1 cellular context compared by ENCODE assay signal in the genomic region with DNA sequence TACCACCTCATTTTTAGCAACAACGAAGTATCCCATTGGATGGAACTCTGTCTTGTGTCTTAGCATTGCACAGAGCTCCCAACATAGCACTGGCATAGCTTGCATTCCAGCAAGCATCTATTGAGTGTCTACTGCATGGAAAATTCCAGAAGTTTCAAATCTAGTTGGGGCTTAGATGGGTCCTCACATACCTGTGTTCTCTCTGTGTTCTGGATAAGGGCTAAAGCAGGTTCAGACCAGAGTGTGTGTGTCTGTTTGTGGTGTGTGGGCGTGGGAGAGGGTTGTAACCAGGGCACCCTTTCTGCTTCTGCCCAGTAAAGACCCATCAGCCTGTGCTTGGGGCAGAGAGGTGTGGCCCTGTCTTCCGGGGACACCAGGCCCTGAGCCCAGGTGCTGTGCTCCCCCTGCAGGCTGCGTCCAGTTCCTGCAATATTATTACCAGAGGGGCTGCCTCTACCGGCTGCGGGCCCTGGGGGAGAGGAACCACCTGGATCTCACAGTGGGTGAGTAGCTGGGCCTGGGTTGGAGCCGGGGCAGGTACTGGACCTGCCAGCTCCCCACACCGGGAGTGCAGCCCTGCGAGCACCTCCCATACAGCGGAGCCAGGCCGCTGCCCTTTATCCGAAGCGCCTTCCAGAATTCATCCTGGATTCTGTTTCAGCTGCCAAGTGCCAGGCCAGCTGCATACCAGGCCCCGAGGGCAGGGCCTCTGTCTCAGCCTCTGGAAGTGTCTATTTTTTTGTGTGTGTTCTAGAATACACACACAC.
TF ChIP-seq lines count a peak whose summit lies in the region.

No MANE protein-coding gene starts in this region.

TF ChIP-seq in K562, 482 proteins besides CTCF, POLR2A, EP300 and RAD21 (continued from another document and continues in another):
- no peak for TF ChIP-seq RERE (CRISPR knock-in tag; IDR thresholded peaks at IDR 0.05; ENCODE audit: borderline replicate concordance)
- no peak for TF ChIP-seq SIN3A (IDR thresholded peaks at IDR 0.05; ENCODE audit: borderline replicate concordance in 2 of 2, control insufficient read depth in 1 of 2, low read depth in 2 of 2, low read length in 2 of 2)
- TF ChIP-seq HCFC1 (IDR thresholded peaks at IDR 0.05; ENCODE audit: low read depth, low read length), result 0 out of 2 replicates have a peak, but pooled peaks have one; percentile 18
- TF ChIP-seq CHCHD3 (CRISPR knock-in tag; IDR thresholded peaks at IDR 0.05), result no peak
- TF ChIP-seq YY1 (IDR thresholded peaks at IDR 0.05; ENCODE audit: borderline replicate concordance in 1 of 3, control insufficient read depth in 1 of 3, extremely low read depth in 1 of 3, insufficient read depth in 3 of 3, insufficient read length in 1 of 3, insufficient replicate concordance in 2 of 3, low read depth in 1 of 3, low read length in 2 of 3), result peak in 1 of 3 experiments; percentile 31
- TF ChIP-seq PPARD (CRISPR knock-in tag; IDR thresholded peaks at IDR 0.05), result no peak
- no peak for TF ChIP-seq FOXJ2 (tag; IDR thresholded peaks at IDR 0.05)
- no peak for TF ChIP-seq XRCC4 (IDR thresholded peaks at IDR 0.05; ENCODE audit: extremely low read depth, insufficient read depth, insufficient read length)
- TF ChIP-seq HNRNPUL1 (IDR thresholded peaks at IDR 0.05; ENCODE audit: low read length), result no peak
- 0 out of 2 replicates have a peak, but pooled peaks have one; percentile 19 for TF ChIP-seq SOX6 (IDR thresholded peaks at IDR 0.05)
- TF ChIP-seq POLR2G (IDR thresholded peaks at IDR 0.05; ENCODE audit: low read depth, low read length), result 0 out of 2 replicates have a peak, but pooled peaks have one; percentile 37
- TF ChIP-seq ZNF23 (CRISPR knock-in tag; IDR thresholded peaks at IDR 0.05), result no peak
- no peak for TF ChIP-seq ZSCAN29 (IDR thresholded peaks at IDR 0.05)
- TF ChIP-seq ETS2 (tag; IDR thresholded peaks at IDR 0.05; ENCODE audit: borderline replicate concordance, poor library complexity, severe bottlenecking), result no peak
- 0 out of 4 replicates have a peak, but pooled peaks of 1 of the 2 experiments have one; percentile 42 for TF ChIP-seq TEAD1 (CRISPR knock-in tag; IDR thresholded peaks at IDR 0.05)
- TF ChIP-seq, protein P1, sequence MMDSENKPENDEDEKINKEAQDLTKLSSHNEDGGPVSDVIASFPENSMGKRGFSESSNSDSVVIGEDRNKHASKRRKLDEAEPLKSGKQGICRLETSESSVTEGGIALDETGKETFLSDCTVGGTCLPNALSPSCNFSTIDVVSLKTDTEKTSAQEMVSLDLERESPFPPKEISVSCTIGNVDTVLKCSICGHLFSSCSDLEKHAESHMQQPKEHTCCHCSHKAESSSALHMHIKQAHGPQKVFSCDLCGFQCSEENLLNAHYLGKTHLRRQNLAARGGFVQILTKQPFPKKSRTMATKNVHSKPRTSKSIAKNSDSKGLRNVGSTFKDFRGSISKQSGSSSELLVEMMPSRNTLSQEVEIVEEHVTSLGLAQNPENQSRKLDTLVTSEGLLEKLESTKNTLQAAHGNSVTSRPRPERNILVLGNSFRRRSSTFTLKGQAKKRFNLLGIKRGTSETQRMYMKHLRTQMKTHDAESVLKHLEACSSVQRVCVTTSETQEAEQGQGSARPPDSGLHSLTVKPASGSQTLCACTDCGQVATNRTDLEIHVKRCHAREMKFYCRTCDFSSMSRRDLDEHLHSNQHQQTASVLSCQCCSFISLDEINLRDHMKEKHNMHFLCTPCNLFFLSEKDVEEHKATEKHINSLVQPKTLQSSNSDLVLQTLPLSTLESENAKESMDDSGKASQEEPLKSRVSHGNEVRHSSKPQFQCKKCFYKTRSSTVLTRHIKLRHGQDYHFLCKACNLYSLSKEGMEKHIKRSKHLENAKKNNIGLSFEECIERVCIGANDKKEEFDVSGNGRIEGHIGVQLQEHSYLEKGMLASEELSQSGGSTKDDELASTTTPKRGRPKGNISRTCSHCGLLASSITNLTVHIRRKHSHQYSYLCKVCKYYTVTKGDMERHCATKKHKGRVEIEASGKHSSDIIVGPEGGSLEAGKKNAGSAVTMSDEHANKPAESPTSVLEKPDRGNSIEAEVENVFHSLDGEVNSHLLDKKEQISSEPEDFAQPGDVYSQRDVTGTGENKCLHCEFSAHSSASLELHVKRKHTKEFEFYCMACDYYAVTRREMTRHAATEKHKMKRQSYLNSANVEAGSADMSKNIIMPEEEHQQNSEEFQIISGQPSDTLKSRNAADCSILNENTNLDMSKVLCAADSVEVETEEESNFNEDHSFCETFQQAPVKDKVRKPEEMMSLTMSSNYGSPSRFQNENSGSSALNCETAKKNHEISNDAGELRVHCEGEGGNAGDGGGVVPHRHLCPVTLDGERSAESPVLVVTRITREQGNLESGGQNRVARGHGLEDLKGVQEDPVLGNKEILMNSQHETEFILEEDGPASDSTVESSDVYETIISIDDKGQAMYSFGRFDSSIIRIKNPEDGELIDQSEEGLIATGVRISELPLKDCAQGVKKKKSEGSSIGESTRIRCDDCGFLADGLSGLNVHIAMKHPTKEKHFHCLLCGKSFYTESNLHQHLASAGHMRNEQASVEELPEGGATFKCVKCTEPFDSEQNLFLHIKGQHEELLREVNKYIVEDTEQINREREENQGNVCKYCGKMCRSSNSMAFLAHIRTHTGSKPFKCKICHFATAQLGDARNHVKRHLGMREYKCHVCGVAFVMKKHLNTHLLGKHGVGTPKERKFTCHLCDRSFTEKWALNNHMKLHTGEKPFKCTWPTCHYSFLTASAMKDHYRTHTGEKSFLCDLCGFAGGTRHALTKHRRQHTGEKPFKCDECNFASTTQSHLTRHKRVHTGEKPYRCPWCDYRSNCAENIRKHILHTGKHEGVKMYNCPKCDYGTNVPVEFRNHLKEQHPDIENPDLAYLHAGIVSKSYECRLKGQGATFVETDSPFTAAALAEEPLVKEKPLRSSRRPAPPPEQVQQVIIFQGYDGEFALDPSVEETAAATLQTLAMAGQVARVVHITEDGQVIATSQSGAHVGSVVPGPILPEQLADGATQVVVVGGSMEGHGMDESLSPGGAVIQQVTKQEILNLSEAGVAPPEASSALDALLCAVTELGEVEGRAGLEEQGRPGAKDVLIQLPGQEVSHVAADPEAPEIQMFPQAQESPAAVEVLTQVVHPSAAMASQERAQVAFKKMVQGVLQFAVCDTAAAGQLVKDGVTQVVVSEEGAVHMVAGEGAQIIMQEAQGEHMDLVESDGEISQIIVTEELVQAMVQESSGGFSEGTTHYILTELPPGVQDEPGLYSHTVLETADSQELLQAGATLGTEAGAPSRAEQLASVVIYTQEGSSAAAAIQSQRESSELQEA (IDR thresholded peaks at IDR 0.05; ENCODE audit: low read depth), result no peak
- no peak for TF ChIP-seq ZNF431 (CRISPR knock-in tag; IDR thresholded peaks at IDR 0.05)
- TF ChIP-seq ZNF717 (CRISPR knock-in tag; IDR thresholded peaks at IDR 0.05), result no peak
- TF ChIP-seq STAG1 (CRISPR knock-in tag; IDR thresholded peaks at IDR 0.05; ENCODE audit: borderline replicate concordance), result peak; percentile 93; the same call in 1 of the 2 replicates
- 0 out of 2 replicates have a peak, but pooled peaks have one; percentile 24 for TF ChIP-seq GATAD2A (IDR thresholded peaks at IDR 0.05)
- no peak for TF ChIP-seq POLR2B (IDR thresholded peaks at IDR 0.05; ENCODE audit: low read depth, partially characterized antibody)
- TF ChIP-seq POLR2H (tag; IDR thresholded peaks at IDR 0.05; ENCODE audit: low read depth), result no peak
- TF ChIP-seq CEBPG (CRISPR knock-in tag; IDR thresholded peaks at IDR 0.05), result no peak
- no peak for TF ChIP-seq CEBPG (tag; conservative IDR thresholded peaks at IDR 0.05 in 1 of 2, IDR thresholded peaks at IDR 0.05 in 1 of 2)
- no peak for TF ChIP-seq ZNF589 (CRISPR knock-in tag; IDR thresholded peaks at IDR 0.05; ENCODE audit: low read depth)
- TF ChIP-seq KAT8 (IDR thresholded peaks at IDR 0.05; ENCODE audit: low read depth), result no peak
- TF ChIP-seq SRSF7 (optimal IDR thresholded peaks at IDR 0.05; ENCODE audit: low read depth, low read length), result no peak
- no peak for TF ChIP-seq BCOR (IDR thresholded peaks at IDR 0.05)
- TF ChIP-seq ELF1 (tag; IDR thresholded peaks at IDR 0.05), result peak; percentile 72; the same call in 1 of the 2 replicates
- peak; percentile 96 for TF ChIP-seq ARID2 (IDR thresholded peaks at IDR 0.05)
- no peak for TF ChIP-seq HEY1 (CRISPR knock-in tag; IDR thresholded peaks at IDR 0.05; ENCODE audit: borderline replicate concordance)
- no peak for TF ChIP-seq TCF7 (IDR thresholded peaks at IDR 0.05; ENCODE audit: borderline replicate concordance)
- peak; percentile 80 for TF ChIP-seq RB1 (IDR thresholded peaks at IDR 0.05; ENCODE audit: low read depth)
- TF ChIP-seq, protein P2, sequence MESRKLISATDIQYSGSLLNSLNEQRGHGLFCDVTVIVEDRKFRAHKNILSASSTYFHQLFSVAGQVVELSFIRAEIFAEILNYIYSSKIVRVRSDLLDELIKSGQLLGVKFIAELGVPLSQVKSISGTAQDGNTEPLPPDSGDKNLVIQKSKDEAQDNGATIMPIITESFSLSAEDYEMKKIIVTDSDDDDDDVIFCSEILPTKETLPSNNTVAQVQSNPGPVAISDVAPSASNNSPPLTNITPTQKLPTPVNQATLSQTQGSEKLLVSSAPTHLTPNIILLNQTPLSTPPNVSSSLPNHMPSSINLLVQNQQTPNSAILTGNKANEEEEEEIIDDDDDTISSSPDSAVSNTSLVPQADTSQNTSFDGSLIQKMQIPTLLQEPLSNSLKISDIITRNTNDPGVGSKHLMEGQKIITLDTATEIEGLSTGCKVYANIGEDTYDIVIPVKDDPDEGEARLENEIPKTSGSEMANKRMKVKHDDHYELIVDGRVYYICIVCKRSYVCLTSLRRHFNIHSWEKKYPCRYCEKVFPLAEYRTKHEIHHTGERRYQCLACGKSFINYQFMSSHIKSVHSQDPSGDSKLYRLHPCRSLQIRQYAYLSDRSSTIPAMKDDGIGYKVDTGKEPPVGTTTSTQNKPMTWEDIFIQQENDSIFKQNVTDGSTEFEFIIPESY (CRISPR knock-in tag; IDR thresholded peaks at IDR 0.05), result peak; percentile 97
- no peak for TF ChIP-seq PHTF2 (CRISPR knock-in tag; IDR thresholded peaks at IDR 0.05)
- peak; percentile 90 for TF ChIP-seq SMC3 (conservative IDR thresholded peaks at IDR 0.05; ENCODE audit: insufficient read depth, low read depth, low read length)
- TF ChIP-seq MAZ (CRISPR knock-in tag; conservative IDR thresholded peaks at IDR 0.05 in 1 of 2, IDR thresholded peaks at IDR 0.05 in 1 of 2), result peak; percentile 40 to 63; a peak in 2 of 4 replicates
- no peak for TF ChIP-seq RBM14 (IDR thresholded peaks at IDR 0.05; ENCODE audit: borderline replicate concordance, insufficient read depth, low read depth, low read length)
- no peak for TF ChIP-seq CBX8 (IDR thresholded peaks at IDR 0.05; ENCODE audit: borderline replicate concordance, extremely low read depth, low read depth, low read length, poor library complexity, severe bottlenecking)
- TF ChIP-seq MTA3 (IDR thresholded peaks at IDR 0.05; ENCODE audit: borderline replicate concordance), result 0 out of 2 replicates have a peak, but pooled peaks have one; percentile 24
